In the genomic region with DNA sequence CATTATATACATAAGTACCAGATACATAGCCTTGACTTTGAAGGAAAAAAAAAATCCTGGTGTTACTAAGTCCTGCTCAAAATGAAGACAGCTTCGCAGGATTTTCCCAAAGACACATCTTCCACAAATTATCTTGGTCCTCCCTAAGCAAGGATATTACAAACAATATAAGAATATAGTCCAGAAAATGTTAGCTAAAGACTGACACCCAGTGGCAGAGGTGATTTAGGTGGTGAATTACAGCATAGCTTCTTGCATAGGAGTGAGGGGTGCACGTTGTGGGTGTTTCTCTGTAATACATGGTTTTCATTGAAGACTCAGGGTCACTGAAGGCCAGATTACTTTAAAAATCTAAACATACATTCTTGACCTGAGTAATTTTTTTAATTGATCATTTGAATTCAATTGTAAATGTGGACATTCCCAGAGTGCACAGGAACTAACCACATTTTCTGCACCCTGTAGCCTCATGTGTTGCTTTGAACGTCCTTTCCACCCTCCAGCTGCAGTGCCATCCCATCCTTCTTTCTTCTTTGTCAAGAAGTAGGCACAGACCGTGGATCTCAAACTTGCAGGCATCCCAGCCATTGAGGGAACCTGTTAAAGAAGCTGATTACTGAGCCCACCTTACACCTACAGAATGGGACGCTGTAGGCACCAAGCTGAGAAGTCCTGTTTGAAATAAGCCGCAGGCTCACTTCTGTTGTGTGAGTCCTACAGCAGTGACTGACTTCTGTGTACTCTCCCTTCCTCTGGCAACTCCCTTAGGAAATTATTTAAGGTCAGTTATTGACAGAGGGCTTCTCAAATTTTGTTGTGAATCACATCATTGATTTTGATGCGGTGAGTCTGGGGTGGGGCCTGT, we compare ENCODE assay signal across 8 cellular contexts.
DNase-seq lines count a peak whose midpoint lies in the region; ATAC-seq and TF ChIP-seq lines count a peak whose summit lies in the region.

No MANE protein-coding gene starts in this region.

- no peak overlapping the region for H3K4me2 ChIP-seq in mammary epithelial cell (ENCODE audit: insufficient read depth, low read depth, low read length)
- no peak overlapping the region for H3K4me2 ChIP-seq in mesenchymal stem cell (ENCODE audit: low read length, poor library complexity, severe bottlenecking)

- H2BK12ac ChIP-seq in mesenchymal stem cell (ENCODE audit: low read length in 2 of 2) = no peak overlapping the region

- H3K79me2 ChIP-seq in mammary epithelial cell (ENCODE audit: insufficient read depth, low read length) = no peaks in the 10 kb centered on the region

- no peak overlapping the region for H2BK5ac ChIP-seq in mesenchymal stem cell (ENCODE audit: low read depth, low read length, poor library complexity, severe bottlenecking)

- H3K36me3 ChIP-seq in mammary epithelial cell (ENCODE audit: insufficient read depth, low read length) = no peaks in the 10 kb centered on the region
- H3K36me3 ChIP-seq in mesenchymal stem cell (ENCODE audit: control insufficient read depth in 1 of 2, insufficient read depth in 2 of 2, low read depth in 1 of 2, low read length in 2 of 2) = no peaks in the 10 kb centered on the region

- no peak overlapping the region for H3K14ac ChIP-seq in mesenchymal stem cell (ENCODE audit: low read length in 2 of 2)

- H3K27me3 ChIP-seq in mammary epithelial cell (ENCODE audit: insufficient read depth, low read length) (no peaks in the 10 kb centered on the region), mesenchymal stem cell (ENCODE audit: control insufficient read depth in 1 of 2, insufficient read depth in 1 of 2, low read length in 2 of 2) (no peaks in the 10 kb centered on the region)

- no TSS peak for BruUV-seq in mammary epithelial cell (replicated peaks; lab: Mats Ljungman, UMichigan)

- no peak overlapping the region for H3K27ac ChIP-seq in mammary epithelial cell (ENCODE audit: insufficient read depth, low read depth, low read length)
- no peak overlapping the region for H3K27ac ChIP-seq in mesenchymal stem cell (ENCODE audit: low read length, poor library complexity, severe bottlenecking)

- no peak overlapping the region for H3K23ac ChIP-seq in mesenchymal stem cell (ENCODE audit: low read length in 2 of 2)

- H4K8ac ChIP-seq in mesenchymal stem cell (ENCODE audit: low read length) = no peak overlapping the region

- 38% methylated on average over 7 of the region's 7 CpGs for WGBS in mammary epithelial cell (ENCODE audit: low coverage, missing lambda C conversion rate)
- 67% methylated on average over 5 of the region's 7 CpGs for WGBS in mesenchymal stem cell

- peak; percentile 59 to 60 for TF ChIP-seq CTCF in mammary epithelial cell (conservative IDR thresholded peaks at IDR 0.05 in 1 of 2, IDR thresholded peaks at IDR 0.05 in 1 of 2; ENCODE audit: extremely low read depth in 1 of 2, insufficient read depth in 1 of 2, low read depth in 1 of 2, low read length in 2 of 2)

- no peaks in the 10 kb centered on the region for H3K79me1 ChIP-seq in mesenchymal stem cell (replicated peaks; ENCODE audit: low read length, poor library complexity, severe bottlenecking)

- no peak overlapping the region for H2BK120ac ChIP-seq in mesenchymal stem cell (ENCODE audit: low read depth, low read length)

- H3K4ac ChIP-seq in mesenchymal stem cell (ENCODE audit: low read depth in 1 of 2, low read length in 2 of 2) = no peak overlapping the region

- no peak overlapping the region for H3K18ac ChIP-seq in mesenchymal stem cell (ENCODE audit: low read depth in 1 of 2, low read length in 2 of 2)

- H4K20me1 ChIP-seq in mammary epithelial cell (ENCODE audit: insufficient read depth, low read length) = no peaks in the 10 kb centered on the region

- H2AFZ ChIP-seq in mammary epithelial cell (ENCODE audit: low read depth, low read length) = no peak overlapping the region
- H2AFZ ChIP-seq in mesenchymal stem cell (ENCODE audit: low read depth, low read length) = no peak overlapping the region

- DNase-seq in Caki2 (ENCODE audit: low read depth) (peak; percentile 60), GM19240 (ENCODE audit: insufficient read length, low spot score) (peak; percentile 15), NCI-H524 (lab: John Stamatoyannopoulos, UW) (peak; percentile 23 to 65), mammary epithelial cell (peak; percentile 48), mesenchymal stem cell (peak; percentile 33), mesenteric fat pad (ENCODE audit: low spot score) (no peak), mucosa of gallbladder (ENCODE audit: low spot score) (no peak)

- H3K4me3 ChIP-seq in mammary epithelial cell (replicated peaks in 1 of 3; ENCODE audit: insufficient read depth in 1 of 3, low read depth in 2 of 3, low read length in 3 of 3) (no peak overlapping the region), mesenchymal stem cell (ENCODE audit: insufficient read depth in 1 of 2, low read depth in 1 of 2, low read length in 2 of 2) (no peak overlapping the region)

- CTCF ChIA-PET in mammary epithelial cell (lab: Charles Lee; ENCODE audit: low non-redundant PET) = interaction anchor here (0.5 to 1.7 kb wide), 12 partner anchors 15 to 391 kb away, joined by 3 to 8 read pairs (median 4); no protein-coding TSS in a partner anchor

- H2AK5ac ChIP-seq in mesenchymal stem cell (ENCODE audit: low read length, severe bottlenecking) = no peak overlapping the region

- no peak overlapping the region for H4K91ac ChIP-seq in mesenchymal stem cell (ENCODE audit: low read length)

- no peaks in the 10 kb centered on the region for H3K9me3 ChIP-seq in mammary epithelial cell (replicated peaks; ENCODE audit: insufficient read depth, low read length)
- no peaks in the 10 kb centered on the region for H3K9me3 ChIP-seq in mesenchymal stem cell (ENCODE audit: control insufficient read depth, low read length)

- dilution Hi-C loops in mammary epithelial cell (cut with HindIII; ENCODE audit: low sequenced_read_pairs) = no loop called here

- H3K9ac ChIP-seq in mammary epithelial cell (ENCODE audit: insufficient read depth, low read length) (peak overlapping the region; percentile 17), mesenchymal stem cell (ENCODE audit: low read length) (no peak overlapping the region)

- no peak overlapping the region for H2BK15ac ChIP-seq in mesenchymal stem cell (ENCODE audit: low read depth, poor library complexity, severe bottlenecking)

- in situ Hi-C loops in Caki2 (cut with HindIII; ENCODE audit: low pct_unique_long_range_greater_than_20kb, low sequenced_read_pairs) = no loop called here
- in situ Hi-C loops in mammary epithelial cell (cut with MboI; ENCODE audit: low sequenced_read_pairs in 2 of 2) = loop anchor here (5.0 to 25.0 kb wide), 3 partner anchors 103 to 408 kb away; a partner anchor contains a TSS

- intact Hi-C loops in mammary epithelial cell (cut with micrococcal nuclease) = loop anchor here (1.0 to 10.0 kb wide), 6 partner anchors 83 to 768 kb away; a partner anchor contains a TSS

- H3K4me1 ChIP-seq in mammary epithelial cell (ENCODE audit: insufficient read depth, low read length) (peaks cover 20% of the 10 kb centered on the region), mesenchymal stem cell (ENCODE audit: control insufficient read depth, insufficient read depth, low read depth, low read length) (no peaks in the 10 kb centered on the region)

- no peak for ATAC-seq in GM18502 (IDR thresholded peaks at IDR 0.05; ENCODE audit: poor library complexity, unreplicated experiment)

Comparison
In these comparisons a context has a peak if more than half of its experiments do, and no peak if none do; other contexts are left out.
1. DNase-seq: peak in Caki2 (single experiment), GM19240 (single experiment), NCI-H524 (2 of 2), mammary epithelial cell (single experiment) and mesenchymal stem cell (single experiment); none in mesenteric fat pad (single experiment) and mucosa of gallbladder (single experiment).